1 cellular context compared by ENCODE assay signal in the genomic region with DNA sequence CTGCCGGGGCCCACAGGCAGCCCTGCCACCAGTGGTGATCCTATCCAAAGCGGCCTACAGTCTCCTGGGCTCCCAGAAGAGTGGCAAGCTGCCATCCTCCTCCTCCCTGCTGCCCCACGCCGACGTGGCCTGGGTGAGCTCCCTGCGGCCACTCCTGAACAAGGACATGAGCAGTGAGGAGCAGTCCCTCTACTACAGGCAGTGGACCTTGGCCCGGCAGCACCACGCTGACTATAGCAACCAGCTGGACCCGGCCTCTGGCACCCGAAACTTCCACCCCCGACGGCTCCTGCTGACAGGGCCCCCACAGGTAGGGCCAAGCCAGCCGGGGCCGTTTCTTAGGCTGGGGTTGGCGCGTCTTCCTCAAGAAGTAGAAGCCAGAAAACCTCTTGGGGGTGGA.
TF ChIP-seq lines count a peak whose summit lies in the region.

No MANE protein-coding gene starts in this region.

TF ChIP-seq in HepG2, 621 proteins besides CTCF, POLR2A, EP300 and RAD21 (continued from another document):
- peak; percentile 95 for TF ChIP-seq RBAK (CRISPR knock-in tag; IDR thresholded peaks at IDR 0.05)
- TF ChIP-seq ZFX (CRISPR knock-in tag; IDR thresholded peaks at IDR 0.05; ENCODE audit: low read depth): peak; percentile 44; the same call in 1 of the 2 replicates
- TF ChIP-seq KAT8 (CRISPR knock-in tag; IDR thresholded peaks at IDR 0.05): no peak
- 0 out of 2 replicates have a peak, but pooled peaks have one; percentile 34 for TF ChIP-seq ARID2 (CRISPR knock-in tag; IDR thresholded peaks at IDR 0.05; ENCODE audit: borderline replicate concordance)
- TF ChIP-seq CENPX (CRISPR knock-in tag; IDR thresholded peaks at IDR 0.05): no peak
- 0 out of 2 replicates have a peak, but pooled peaks have one; percentile 18 for TF ChIP-seq HDAC2 (CRISPR knock-in tag; IDR thresholded peaks at IDR 0.05)
- no peak for TF ChIP-seq ZNF558 (CRISPR knock-in tag; IDR thresholded peaks at IDR 0.05; ENCODE audit: borderline replicate concordance)
- no peak for TF ChIP-seq ZNF816 (CRISPR knock-in tag; IDR thresholded peaks at IDR 0.05; ENCODE audit: borderline replicate concordance)
- TF ChIP-seq, protein P1, sequence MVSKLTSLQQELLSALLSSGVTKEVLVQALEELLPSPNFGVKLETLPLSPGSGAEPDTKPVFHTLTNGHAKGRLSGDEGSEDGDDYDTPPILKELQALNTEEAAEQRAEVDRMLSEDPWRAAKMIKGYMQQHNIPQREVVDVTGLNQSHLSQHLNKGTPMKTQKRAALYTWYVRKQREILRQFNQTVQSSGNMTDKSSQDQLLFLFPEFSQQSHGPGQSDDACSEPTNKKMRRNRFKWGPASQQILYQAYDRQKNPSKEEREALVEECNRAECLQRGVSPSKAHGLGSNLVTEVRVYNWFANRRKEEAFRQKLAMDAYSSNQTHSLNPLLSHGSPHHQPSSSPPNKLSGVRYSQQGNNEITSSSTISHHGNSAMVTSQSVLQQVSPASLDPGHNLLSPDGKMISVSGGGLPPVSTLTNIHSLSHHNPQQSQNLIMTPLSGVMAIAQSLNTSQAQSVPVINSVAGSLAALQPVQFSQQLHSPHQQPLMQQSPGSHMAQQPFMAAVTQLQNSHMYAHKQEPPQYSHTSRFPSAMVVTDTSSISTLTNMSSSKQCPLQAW (CRISPR knock-in tag; IDR thresholded peaks at IDR 0.05): no peak
- TF ChIP-seq ZNF335 (CRISPR knock-in tag; IDR thresholded peaks at IDR 0.05): no peak
- no peak for TF ChIP-seq ZNF232 (CRISPR knock-in tag; IDR thresholded peaks at IDR 0.05; ENCODE audit: borderline replicate concordance)
- TF ChIP-seq HNRNPLL (IDR thresholded peaks at IDR 0.05; ENCODE audit: low read depth, low read length, poor library complexity, severe bottlenecking): peak; percentile 24
- TF ChIP-seq, protein P2, sequence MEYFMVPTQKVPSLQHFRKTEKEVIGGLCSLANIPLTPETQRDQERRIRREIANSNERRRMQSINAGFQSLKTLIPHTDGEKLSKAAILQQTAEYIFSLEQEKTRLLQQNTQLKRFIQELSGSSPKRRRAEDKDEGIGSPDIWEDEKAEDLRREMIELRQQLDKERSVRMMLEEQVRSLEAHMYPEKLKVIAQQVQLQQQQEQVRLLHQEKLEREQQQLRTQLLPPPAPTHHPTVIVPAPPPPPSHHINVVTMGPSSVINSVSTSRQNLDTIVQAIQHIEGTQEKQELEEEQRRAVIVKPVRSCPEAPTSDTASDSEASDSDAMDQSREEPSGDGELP (IDR thresholded peaks at IDR 0.05; ENCODE audit: borderline replicate concordance, low read depth): peak; percentile 51; the same call in 1 of the 2 replicates
- no peak for TF ChIP-seq ZKSCAN1 (IDR thresholded peaks at IDR 0.05; ENCODE audit: low read length)
